ENCODE assay signal across 27 cellular contexts in the genomic region with DNA sequence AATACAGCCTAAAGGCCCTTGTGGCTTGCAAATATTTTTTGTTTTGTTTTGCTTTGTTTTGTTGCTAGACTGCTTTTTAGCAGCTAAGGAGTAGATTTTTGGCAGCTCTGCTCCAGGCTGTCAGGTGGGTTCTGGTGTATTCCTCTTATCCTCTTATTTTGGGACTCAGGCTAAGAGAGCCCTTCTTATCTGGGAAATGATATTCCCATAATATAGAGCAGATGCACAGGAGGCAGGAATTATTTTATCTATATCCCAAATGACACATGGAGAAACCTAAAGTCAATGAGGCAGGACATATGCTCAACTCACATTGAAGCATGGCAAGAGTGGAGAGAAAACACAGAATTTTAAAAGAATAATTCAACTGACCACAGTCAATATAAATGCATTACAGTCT.
"Had no signal": no experiment of that assay in that cellular context is flagged by ENCODE, and none has a peak within 500 bp of the region (broad histone marks: within the 10 kb centered on the region; RNA-seq: fewer than 3 reads in every experiment).

No MANE protein-coding gene starts in this region.

- H3K4me1 Mint-ChIP-seq: immature natural killer cell; naive thymus-derived CD4-positive, alpha-beta T cell; stimulated activated naive B cell treated with anti-CD40 and anti-IgM and Interleukin-4, amounts not matched to agents 10 μg/mL and 1 μg/mL and 100 μg/mL, for 72 hours had no signal

- H3K4me1 ChIP-seq: left lung, lower lobe of right lung, right atrium auricular region, stomach, testis, thyroid gland, transverse colon, upper lobe of right lung had no signal

- H3K79me2 ChIP-seq: hepatocyte had no signal

- H2AFZ ChIP-seq: hepatocyte had no signal

- H3K4me3 Mint-ChIP-seq: immature natural killer cell; naive thymus-derived CD4-positive, alpha-beta T cell; natural killer cell treated with Interleukin-12 subunit alpha and Interleukin-12 subunit beta and Interleukin-15 and Interleukin-18, amount 100 ng/mL, for 72 hours; stimulated activated naive B cell treated with anti-CD40 and anti-IgM and Interleukin-4, amounts not matched to agents 10 μg/mL and 1 μg/mL and 100 μg/mL, for 72 hours had no signal

- DNase-seq: immature natural killer cell; kidney; left colon; left lung; lower lobe of right lung; mammary epithelial cell; midbrain; mucosa of descending colon; naive thymus-derived CD4-positive, alpha-beta T cell; ovary; right lobe of liver; stimulated activated CD4-positive, alpha-beta T cell treated with anti-CD3 and anti-CD28 coated beads, Interleukin-1b, Interleukin-23, amount 100 ng/mL, for 48 hours; stimulated activated CD4-positive, alpha-beta T cell treated with anti-CD3 and anti-CD28 coated beads, Interleukin-2, amount 100 ng/mL, for 48 hours; stimulated activated CD4-positive, alpha-beta T cell treated with anti-CD3 and anti-CD28 coated beads, Interleukin-4, amount 100 ng/mL, for 4 hours; stimulated activated CD8-positive, alpha-beta memory T cell treated with anti-CD3 and anti-CD28 coated beads, Interleukin-4, amount 100 ng/mL, for 48 hours; stimulated activated naive B cell treated with anti-CD40 and anti-IgM and Interleukin-4, amounts not matched to agents 10 μg/mL and 1 μg/mL and 100 μg/mL, for 72 hours; stimulated activated naive CD8-positive, alpha-beta T cell treated with anti-CD3 and anti-CD28 coated beads, Interleukin-15, Interleukin-2, amounts not matched to agents 100 U/mL and 50 U/mL, for 24 hours; stomach; testis; thyroid gland; transverse colon; upper lobe of right lung had no signal

- H3K27ac Mint-ChIP-seq: immature natural killer cell; naive thymus-derived CD4-positive, alpha-beta T cell; natural killer cell treated with Interleukin-12 subunit alpha and Interleukin-12 subunit beta and Interleukin-15 and Interleukin-18, amount 100 ng/mL, for 72 hours; progenitor cell of endocrine pancreas; stimulated activated naive B cell treated with anti-CD40 and anti-IgM and Interleukin-4, amounts not matched to agents 10 μg/mL and 1 μg/mL and 100 μg/mL, for 72 hours had no signal

- H3K36me3 Mint-ChIP-seq: immature natural killer cell; naive thymus-derived CD4-positive, alpha-beta T cell; natural killer cell treated with Interleukin-12 subunit alpha and Interleukin-12 subunit beta and Interleukin-15 and Interleukin-18, amount 100 ng/mL, for 72 hours; stimulated activated naive B cell treated with anti-CD40 and anti-IgM and Interleukin-4, amounts not matched to agents 10 μg/mL and 1 μg/mL and 100 μg/mL, for 72 hours had no signal

- H3K9me3 ChIP-seq: left lung, lower lobe of right lung, mucosa of descending colon, ovary, right atrium auricular region, right lobe of liver, stomach, testis, thyroid gland, transverse colon, upper lobe of right lung had no signal

- H3K36me3 ChIP-seq: left lung, lower lobe of right lung, ovary, right atrium auricular region, right lobe of liver, stomach, thyroid gland, transverse colon, upper lobe of right lung had no signal

- ATAC-seq: left colon; left lung; lower lobe of right lung; mucosa of descending colon; naive thymus-derived CD4-positive, alpha-beta T cell; natural killer cell treated with Interleukin-12 subunit alpha and Interleukin-12 subunit beta and Interleukin-15 and Interleukin-18, amount 100 ng/mL, for 72 hours; stimulated activated naive B cell treated with anti-CD40 and anti-IgM and Interleukin-4, amounts not matched to agents 10 μg/mL and 1 μg/mL and 100 μg/mL, for 72 hours; stimulated activated naive CD8-positive, alpha-beta T cell treated with anti-CD3 and anti-CD28 coated beads, Interleukin-15, Interleukin-2, amounts not matched to agents 100 U/mL and 50 U/mL, for 24 hours; upper lobe of right lung had no signal

- H3K4me2 ChIP-seq: hepatocyte had no signal

- H3K4me3 ChIP-seq: hepatocyte, left lung, lower lobe of right lung, mucosa of descending colon, ovary, right atrium auricular region, right lobe of liver, smooth muscle cell, stomach, testis, thyroid gland, transverse colon, upper lobe of right lung had no signal

- H3K27me3 Mint-ChIP-seq: naive thymus-derived CD4-positive, alpha-beta T cell; natural killer cell treated with Interleukin-12 subunit alpha and Interleukin-12 subunit beta and Interleukin-15 and Interleukin-18, amount 100 ng/mL, for 72 hours; progenitor cell of endocrine pancreas; stimulated activated naive B cell treated with anti-CD40 and anti-IgM and Interleukin-4, amounts not matched to agents 10 μg/mL and 1 μg/mL and 100 μg/mL, for 72 hours had no signal

- H3K27ac ChIP-seq: hepatocyte, left lung, lower lobe of right lung, ovary, right atrium auricular region, right lobe of liver, stomach, testis, thyroid gland, transverse colon, upper lobe of right lung had no signal

- H3K27me3 ChIP-seq: hepatocyte, left lung, ovary, right atrium auricular region, right lobe of liver, stomach, testis, thyroid gland, transverse colon, upper lobe of right lung had no signal
